In the genomic region with DNA sequence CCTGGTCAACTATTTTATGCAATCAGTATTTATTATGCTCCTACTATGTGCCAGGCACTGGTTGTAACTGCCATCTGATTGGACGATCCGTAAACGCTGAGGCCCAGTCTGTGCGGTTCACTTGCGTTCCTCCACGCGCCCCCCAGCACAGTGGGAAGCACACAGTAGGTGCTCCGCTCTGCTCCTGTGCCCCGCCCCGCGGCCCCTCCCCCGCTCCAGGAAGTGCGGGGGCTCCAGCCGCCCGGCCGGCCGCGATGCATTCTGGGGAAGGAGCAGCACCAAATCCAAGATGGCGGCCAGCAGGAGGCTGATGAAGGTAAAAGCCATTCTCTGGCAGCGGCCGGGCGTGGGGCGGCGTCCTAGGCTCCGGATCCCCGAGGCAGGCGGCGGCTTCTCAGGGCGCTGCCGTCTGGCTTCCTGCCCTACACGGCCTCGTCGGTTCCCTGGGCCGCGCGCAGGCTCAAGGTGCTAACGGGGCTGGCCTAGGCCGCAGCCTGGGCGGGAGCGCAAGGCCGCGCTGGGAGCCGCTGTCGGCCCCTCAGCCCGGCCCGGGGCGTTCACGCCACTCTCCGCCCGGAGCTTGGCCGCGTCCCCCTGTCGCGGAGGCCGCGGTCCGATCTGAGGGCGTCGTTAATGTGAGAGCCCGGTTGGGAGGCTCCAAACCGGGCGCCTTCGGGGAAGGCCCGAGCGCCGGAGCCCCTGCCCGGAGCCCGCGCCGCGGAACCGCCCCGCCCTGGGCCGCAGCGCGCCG, we compare ENCODE assay signal across 1 cellular context.
TF ChIP-seq lines count a peak whose summit lies in the region.

A gene (plus strand): TSS at position 259 of the 751 bp plus-strand sequence. CDS start 31 bp downstream, at position 290.

TF ChIP-seq in HepG2, 621 proteins besides CTCF, POLR2A, EP300 and RAD21 (continued from another document and continues in another):
- TF ChIP-seq, protein P1, sequence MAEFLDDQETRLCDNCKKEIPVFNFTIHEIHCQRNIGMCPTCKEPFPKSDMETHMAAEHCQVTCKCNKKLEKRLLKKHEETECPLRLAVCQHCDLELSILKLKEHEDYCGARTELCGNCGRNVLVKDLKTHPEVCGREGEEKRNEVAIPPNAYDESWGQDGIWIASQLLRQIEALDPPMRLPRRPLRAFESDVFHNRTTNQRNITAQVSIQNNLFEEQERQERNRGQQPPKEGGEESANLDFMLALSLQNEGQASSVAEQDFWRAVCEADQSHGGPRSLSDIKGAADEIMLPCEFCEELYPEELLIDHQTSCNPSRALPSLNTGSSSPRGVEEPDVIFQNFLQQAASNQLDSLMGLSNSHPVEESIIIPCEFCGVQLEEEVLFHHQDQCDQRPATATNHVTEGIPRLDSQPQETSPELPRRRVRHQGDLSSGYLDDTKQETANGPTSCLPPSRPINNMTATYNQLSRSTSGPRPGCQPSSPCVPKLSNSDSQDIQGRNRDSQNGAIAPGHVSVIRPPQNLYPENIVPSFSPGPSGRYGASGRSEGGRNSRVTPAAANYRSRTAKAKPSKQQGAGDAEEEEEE (CRISPR knock-in tag; IDR thresholded peaks at IDR 0.05; ENCODE audit: borderline replicate concordance) = no peak
- TF ChIP-seq, protein P2, sequence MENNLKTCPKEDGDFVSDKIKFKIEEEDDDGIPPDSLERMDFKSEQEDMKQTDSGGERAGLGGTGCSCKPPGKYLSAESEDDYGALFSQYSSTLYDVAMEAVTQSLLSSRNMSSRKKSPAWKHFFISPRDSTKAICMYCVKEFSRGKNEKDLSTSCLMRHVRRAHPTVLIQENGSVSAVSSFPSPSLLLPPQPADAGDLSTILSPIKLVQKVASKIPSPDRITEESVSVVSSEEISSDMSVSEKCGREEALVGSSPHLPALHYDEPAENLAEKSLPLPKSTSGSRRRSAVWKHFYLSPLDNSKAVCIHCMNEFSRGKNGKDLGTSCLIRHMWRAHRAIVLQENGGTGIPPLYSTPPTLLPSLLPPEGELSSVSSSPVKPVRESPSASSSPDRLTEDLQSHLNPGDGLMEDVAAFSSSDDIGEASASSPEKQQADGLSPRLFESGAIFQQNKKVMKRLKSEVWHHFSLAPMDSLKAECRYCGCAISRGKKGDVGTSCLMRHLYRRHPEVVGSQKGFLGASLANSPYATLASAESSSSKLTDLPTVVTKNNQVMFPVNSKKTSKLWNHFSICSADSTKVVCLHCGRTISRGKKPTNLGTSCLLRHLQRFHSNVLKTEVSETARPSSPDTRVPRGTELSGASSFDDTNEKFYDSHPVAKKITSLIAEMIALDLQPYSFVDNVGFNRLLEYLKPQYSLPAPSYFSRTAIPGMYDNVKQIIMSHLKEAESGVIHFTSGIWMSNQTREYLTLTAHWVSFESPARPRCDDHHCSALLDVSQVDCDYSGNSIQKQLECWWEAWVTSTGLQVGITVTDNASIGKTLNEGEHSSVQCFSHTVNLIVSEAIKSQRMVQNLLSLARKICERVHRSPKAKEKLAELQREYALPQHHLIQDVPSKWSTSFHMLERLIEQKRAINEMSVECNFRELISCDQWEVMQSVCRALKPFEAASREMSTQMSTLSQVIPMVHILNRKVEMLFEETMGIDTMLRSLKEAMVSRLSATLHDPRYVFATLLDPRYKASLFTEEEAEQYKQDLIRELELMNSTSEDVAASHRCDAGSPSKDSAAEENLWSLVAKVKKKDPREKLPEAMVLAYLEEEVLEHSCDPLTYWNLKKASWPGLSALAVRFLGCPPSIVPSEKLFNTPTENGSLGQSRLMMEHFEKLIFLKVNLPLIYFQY (CRISPR knock-in tag; IDR thresholded peaks at IDR 0.05; ENCODE audit: borderline replicate concordance) = peak; percentile 74
- TF ChIP-seq ZNF619 (CRISPR knock-in tag; IDR thresholded peaks at IDR 0.05) = no peak
- peak; percentile 44 for TF ChIP-seq ERF (CRISPR knock-in tag; IDR thresholded peaks at IDR 0.05)
- TF ChIP-seq ZNF225 (CRISPR knock-in tag; IDR thresholded peaks at IDR 0.05) = no peak; the same call in 1 of the 2 replicates
- peak; percentile 53; the same call in 1 of the 2 replicates for TF ChIP-seq MIXL1 (CRISPR knock-in tag; IDR thresholded peaks at IDR 0.05)
- TF ChIP-seq, protein P3, sequence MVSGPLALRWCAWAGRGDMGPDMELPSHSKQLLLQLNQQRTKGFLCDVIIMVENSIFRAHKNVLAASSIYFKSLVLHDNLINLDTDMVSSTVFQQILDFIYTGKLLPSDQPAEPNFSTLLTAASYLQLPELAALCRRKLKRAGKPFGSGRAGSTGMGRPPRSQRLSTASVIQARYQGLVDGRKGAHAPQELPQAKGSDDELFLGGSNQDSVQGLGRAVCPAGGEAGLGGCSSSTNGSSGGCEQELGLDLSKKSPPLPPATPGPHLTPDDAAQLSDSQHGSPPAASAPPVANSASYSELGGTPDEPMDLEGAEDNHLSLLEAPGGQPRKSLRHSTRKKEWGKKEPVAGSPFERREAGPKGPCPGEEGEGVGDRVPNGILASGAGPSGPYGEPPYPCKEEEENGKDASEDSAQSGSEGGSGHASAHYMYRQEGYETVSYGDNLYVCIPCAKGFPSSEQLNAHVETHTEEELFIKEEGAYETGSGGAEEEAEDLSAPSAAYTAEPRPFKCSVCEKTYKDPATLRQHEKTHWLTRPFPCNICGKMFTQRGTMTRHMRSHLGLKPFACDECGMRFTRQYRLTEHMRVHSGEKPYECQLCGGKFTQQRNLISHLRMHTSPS (CRISPR knock-in tag; IDR thresholded peaks at IDR 0.05; ENCODE audit: low read depth) = peak; percentile 35; the same call in 1 of the 2 replicates
- TF ChIP-seq, protein P4, sequence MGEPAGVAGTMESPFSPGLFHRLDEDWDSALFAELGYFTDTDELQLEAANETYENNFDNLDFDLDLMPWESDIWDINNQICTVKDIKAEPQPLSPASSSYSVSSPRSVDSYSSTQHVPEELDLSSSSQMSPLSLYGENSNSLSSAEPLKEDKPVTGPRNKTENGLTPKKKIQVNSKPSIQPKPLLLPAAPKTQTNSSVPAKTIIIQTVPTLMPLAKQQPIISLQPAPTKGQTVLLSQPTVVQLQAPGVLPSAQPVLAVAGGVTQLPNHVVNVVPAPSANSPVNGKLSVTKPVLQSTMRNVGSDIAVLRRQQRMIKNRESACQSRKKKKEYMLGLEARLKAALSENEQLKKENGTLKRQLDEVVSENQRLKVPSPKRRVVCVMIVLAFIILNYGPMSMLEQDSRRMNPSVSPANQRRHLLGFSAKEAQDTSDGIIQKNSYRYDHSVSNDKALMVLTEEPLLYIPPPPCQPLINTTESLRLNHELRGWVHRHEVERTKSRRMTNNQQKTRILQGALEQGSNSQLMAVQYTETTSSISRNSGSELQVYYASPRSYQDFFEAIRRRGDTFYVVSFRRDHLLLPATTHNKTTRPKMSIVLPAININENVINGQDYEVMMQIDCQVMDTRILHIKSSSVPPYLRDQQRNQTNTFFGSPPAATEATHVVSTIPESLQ (CRISPR knock-in tag; conservative IDR thresholded peaks at IDR 0.05) = peak; percentile 43; the same call in 1 of the 2 replicates
- peak; percentile 80; the same call in 1 of the 2 replicates for TF ChIP-seq AHR (CRISPR knock-in tag; IDR thresholded peaks at IDR 0.05)
- peak; percentile 40; the same call in 1 of the 2 replicates for TF ChIP-seq SIN3A (IDR thresholded peaks at IDR 0.05; ENCODE audit: borderline replicate concordance, low read depth, low read length)
- no peak for TF ChIP-seq SP1 (IDR thresholded peaks at IDR 0.05)
- TF ChIP-seq SP1 (CRISPR knock-in tag; IDR thresholded peaks at IDR 0.05) = peak; percentile 68
- TF ChIP-seq, protein P5, sequence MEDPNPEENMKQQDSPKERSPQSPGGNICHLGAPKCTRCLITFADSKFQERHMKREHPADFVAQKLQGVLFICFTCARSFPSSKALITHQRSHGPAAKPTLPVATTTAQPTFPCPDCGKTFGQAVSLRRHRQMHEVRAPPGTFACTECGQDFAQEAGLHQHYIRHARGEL (CRISPR knock-in tag; IDR thresholded peaks at IDR 0.05) = no peak
- peak; percentile 91 for TF ChIP-seq ZBTB38 (CRISPR knock-in tag; IDR thresholded peaks at IDR 0.05)
- TF ChIP-seq ATF7 (IDR thresholded peaks at IDR 0.05) = no peak
- TF ChIP-seq ATF7 (CRISPR knock-in tag; IDR thresholded peaks at IDR 0.05) = no peak
- TF ChIP-seq MLLT10 (CRISPR knock-in tag; IDR thresholded peaks at IDR 0.05) = no peak
- TF ChIP-seq, protein P6, sequence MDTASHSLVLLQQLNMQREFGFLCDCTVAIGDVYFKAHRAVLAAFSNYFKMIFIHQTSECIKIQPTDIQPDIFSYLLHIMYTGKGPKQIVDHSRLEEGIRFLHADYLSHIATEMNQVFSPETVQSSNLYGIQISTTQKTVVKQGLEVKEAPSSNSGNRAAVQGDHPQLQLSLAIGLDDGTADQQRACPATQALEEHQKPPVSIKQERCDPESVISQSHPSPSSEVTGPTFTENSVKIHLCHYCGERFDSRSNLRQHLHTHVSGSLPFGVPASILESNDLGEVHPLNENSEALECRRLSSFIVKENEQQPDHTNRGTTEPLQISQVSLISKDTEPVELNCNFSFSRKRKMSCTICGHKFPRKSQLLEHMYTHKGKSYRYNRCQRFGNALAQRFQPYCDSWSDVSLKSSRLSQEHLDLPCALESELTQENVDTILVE (CRISPR knock-in tag; IDR thresholded peaks at IDR 0.05) = 0 out of 2 replicates have a peak, but pooled peaks have one; percentile 44
- TF ChIP-seq ZNF775 (CRISPR knock-in tag; IDR thresholded peaks at IDR 0.05; ENCODE audit: borderline replicate concordance) = no peak; the same call in 1 of the 2 replicates
- TF ChIP-seq GATAD1 (CRISPR knock-in tag; IDR thresholded peaks at IDR 0.05) = peak; percentile 87
- no peak for TF ChIP-seq ZBTB1 (CRISPR knock-in tag; IDR thresholded peaks at IDR 0.05; ENCODE audit: borderline replicate concordance)
- no peak for TF ChIP-seq ZC3H13 (CRISPR knock-in tag; IDR thresholded peaks at IDR 0.05)
- peak; percentile 88 for TF ChIP-seq HOXA5 (CRISPR knock-in tag; IDR thresholded peaks at IDR 0.05)
- TF ChIP-seq ATAD3A (CRISPR knock-in tag; IDR thresholded peaks at IDR 0.05) = no peak; the same call in 1 of the 2 replicates
- no peak for TF ChIP-seq RFXAP (CRISPR knock-in tag; IDR thresholded peaks at IDR 0.05; ENCODE audit: borderline replicate concordance)
- TF ChIP-seq ZNF724P (CRISPR knock-in tag; IDR thresholded peaks at IDR 0.05; ENCODE audit: borderline replicate concordance) = no peak
- TF ChIP-seq KDM3A (CRISPR knock-in tag; IDR thresholded peaks at IDR 0.05; ENCODE audit: low read depth) = peak; percentile 58; the same call in 1 of the 2 replicates
- TF ChIP-seq ZNF777 (CRISPR knock-in tag; IDR thresholded peaks at IDR 0.05) = peak; percentile 55; the same call in 1 of the 2 replicates
- peak; percentile 96; the same call in 1 of the 2 replicates for TF ChIP-seq ZNF430 (CRISPR knock-in tag; IDR thresholded peaks at IDR 0.05)
- peak; percentile 79 for TF ChIP-seq YEATS4 (CRISPR knock-in tag; IDR thresholded peaks at IDR 0.05; ENCODE audit: borderline replicate concordance)
- TF ChIP-seq ZNF567 (CRISPR knock-in tag; IDR thresholded peaks at IDR 0.05; ENCODE audit: borderline replicate concordance) = no peak
- peak; percentile 56 for TF ChIP-seq KMT2B (CRISPR knock-in tag; IDR thresholded peaks at IDR 0.05)
- peak; percentile 92; the same call in 1 of the 2 replicates for TF ChIP-seq ZNF558 (CRISPR knock-in tag; IDR thresholded peaks at IDR 0.05; ENCODE audit: borderline replicate concordance)
- TF ChIP-seq, protein P7, sequence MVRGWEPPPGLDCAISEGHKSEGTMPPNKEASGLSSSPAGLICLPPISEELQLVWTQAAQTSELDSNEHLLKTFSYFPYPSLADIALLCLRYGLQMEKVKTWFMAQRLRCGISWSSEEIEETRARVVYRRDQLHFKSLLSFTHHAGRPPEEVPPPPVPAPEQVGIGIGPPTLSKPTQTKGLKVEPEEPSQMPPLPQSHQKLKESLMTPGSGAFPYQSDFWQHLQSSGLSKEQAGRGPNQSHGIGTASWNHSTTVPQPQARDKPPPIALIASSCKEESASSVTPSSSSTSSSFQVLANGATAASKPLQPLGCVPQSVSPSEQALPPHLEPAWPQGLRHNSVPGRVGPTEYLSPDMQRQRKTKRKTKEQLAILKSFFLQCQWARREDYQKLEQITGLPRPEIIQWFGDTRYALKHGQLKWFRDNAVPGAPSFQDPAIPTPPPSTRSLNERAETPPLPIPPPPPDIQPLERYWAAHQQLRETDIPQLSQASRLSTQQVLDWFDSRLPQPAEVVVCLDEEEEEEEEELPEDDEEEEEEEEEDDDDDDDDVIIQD (CRISPR knock-in tag; IDR thresholded peaks at IDR 0.05; ENCODE audit: low read depth) = peak; percentile 37; the same call in 1 of the 2 replicates
- TF ChIP-seq, protein P8, sequence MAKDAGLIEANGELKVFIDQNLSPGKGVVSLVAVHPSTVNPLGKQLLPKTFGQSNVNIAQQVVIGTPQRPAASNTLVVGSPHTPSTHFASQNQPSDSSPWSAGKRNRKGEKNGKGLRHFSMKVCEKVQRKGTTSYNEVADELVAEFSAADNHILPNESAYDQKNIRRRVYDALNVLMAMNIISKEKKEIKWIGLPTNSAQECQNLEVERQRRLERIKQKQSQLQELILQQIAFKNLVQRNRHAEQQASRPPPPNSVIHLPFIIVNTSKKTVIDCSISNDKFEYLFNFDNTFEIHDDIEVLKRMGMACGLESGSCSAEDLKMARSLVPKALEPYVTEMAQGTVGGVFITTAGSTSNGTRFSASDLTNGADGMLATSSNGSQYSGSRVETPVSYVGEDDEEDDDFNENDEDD (CRISPR knock-in tag; IDR thresholded peaks at IDR 0.05; ENCODE audit: borderline replicate concordance) = no peak
- 0 out of 2 replicates have a peak, but pooled peaks have one; percentile 28 for TF ChIP-seq ZNF264 (CRISPR knock-in tag; IDR thresholded peaks at IDR 0.05)
- 0 out of 2 replicates have a peak, but pooled peaks have one; percentile 64 for TF ChIP-seq ZFP82 (CRISPR knock-in tag; IDR thresholded peaks at IDR 0.05; ENCODE audit: borderline replicate concordance)
- TF ChIP-seq MIER2 (CRISPR knock-in tag; IDR thresholded peaks at IDR 0.05) = no peak
- peak; percentile 84 for TF ChIP-seq ZNF224 (CRISPR knock-in tag; IDR thresholded peaks at IDR 0.05)
- TF ChIP-seq, protein P9, sequence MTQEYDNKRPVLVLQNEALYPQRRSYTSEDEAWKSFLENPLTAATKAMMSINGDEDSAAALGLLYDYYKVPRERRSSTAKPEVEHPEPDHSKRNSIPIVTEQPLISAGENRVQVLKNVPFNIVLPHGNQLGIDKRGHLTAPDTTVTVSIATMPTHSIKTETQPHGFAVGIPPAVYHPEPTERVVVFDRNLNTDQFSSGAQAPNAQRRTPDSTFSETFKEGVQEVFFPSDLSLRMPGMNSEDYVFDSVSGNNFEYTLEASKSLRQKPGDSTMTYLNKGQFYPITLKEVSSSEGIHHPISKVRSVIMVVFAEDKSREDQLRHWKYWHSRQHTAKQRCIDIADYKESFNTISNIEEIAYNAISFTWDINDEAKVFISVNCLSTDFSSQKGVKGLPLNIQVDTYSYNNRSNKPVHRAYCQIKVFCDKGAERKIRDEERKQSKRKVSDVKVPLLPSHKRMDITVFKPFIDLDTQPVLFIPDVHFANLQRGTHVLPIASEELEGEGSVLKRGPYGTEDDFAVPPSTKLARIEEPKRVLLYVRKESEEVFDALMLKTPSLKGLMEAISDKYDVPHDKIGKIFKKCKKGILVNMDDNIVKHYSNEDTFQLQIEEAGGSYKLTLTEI (CRISPR knock-in tag; conservative IDR thresholded peaks at IDR 0.05) = no peak
- 0 out of 2 replicates have a peak, but pooled peaks have one; percentile 41 for TF ChIP-seq ZNF383 (CRISPR knock-in tag; IDR thresholded peaks at IDR 0.05; ENCODE audit: borderline replicate concordance)
- no peak; the same call in 1 of the 2 replicates for TF ChIP-seq STAT5B (CRISPR knock-in tag; IDR thresholded peaks at IDR 0.05)
- TF ChIP-seq FOSL2 (CRISPR knock-in tag; IDR thresholded peaks at IDR 0.05) = peak; percentile 27; the same call in 1 of the 2 replicates
- peak; percentile 91; the same call in 1 of the 2 replicates for TF ChIP-seq SPEN (CRISPR knock-in tag; IDR thresholded peaks at IDR 0.05; ENCODE audit: low read depth)
- TF ChIP-seq ZBTB8A (CRISPR knock-in tag; IDR thresholded peaks at IDR 0.05; ENCODE audit: borderline replicate concordance, low read depth) = no peak
- 0 out of 2 replicates have a peak, but pooled peaks have one; percentile 28 for TF ChIP-seq ZNF256 (CRISPR knock-in tag; conservative IDR thresholded peaks at IDR 0.05)
- TF ChIP-seq ETV5 (CRISPR knock-in tag; IDR thresholded peaks at IDR 0.05; ENCODE audit: borderline replicate concordance) = peak; percentile 76
- TF ChIP-seq TGIF2 (CRISPR knock-in tag; IDR thresholded peaks at IDR 0.05) = no peak
